In genomic region chr2:241150660-241151530, GRCh38 we compare ENCODE assay signal across 6 cellular contexts. TPM values are rescaled to one million over a fixed set of nuclear protein-coding genes. Genes with fewer than 3 reads are reported as not detected.
DNase-seq lines count a peak whose midpoint lies in the region; ATAC-seq lines count a peak whose summit lies in the region.

No MANE protein-coding gene starts in this region.

- H3K36me3 Mint-ChIP-seq in T-cell (peaks cover 6% of the 10 kb centered on the region), immature natural killer cell (peaks cover 4 to 6% (median 6%) of the 10 kb centered on the region in 3 donors)

- H3K4me1 Mint-ChIP-seq in T-cell (peaks cover 42 to 54% (median 49%) of the 10 kb centered on the region in 3 donors), immature natural killer cell (peaks cover 32 to 44% of the 10 kb centered on the region in 2 donors)

- H3K9me3 Mint-ChIP-seq in T-cell, result no peaks in the 10 kb centered on the region
- no peaks in the 10 kb centered on the region for H3K9me3 Mint-ChIP-seq in immature natural killer cell

- DNase-seq in EH (ENCODE audit: low read depth), result peak; percentile 14
- peak in 2 of 34 experiments; percentile 1 to 8 for DNase-seq in T-cell
- DNase-seq in immature natural killer cell, result no peak
- DNase-seq in NOMO-1 treated with DMSO at 0.1 percent for 48 hours (lab: John Stamatoyannopoulos, UW; ENCODE audit: unreplicated experiment), result no peak
- DNase-seq in ACHN, result no peak

- POLR2A ChIA-PET in T-cell (lab: Charles Lee), result no interaction called here

- CTCF ChIA-PET in T-cell (lab: Charles Lee), result interaction anchor here in 1 of 2 donors (0.6 to 2.1 kb wide), 4 partner anchors 55 to 93 kb away, joined by 3 to 31 read pairs (median 4); no protein-coding TSS in a partner anchor

- H3K4me3 Mint-ChIP-seq in T-cell (peak overlapping the region; percentile 97 to 100 (median 99)), immature natural killer cell (peak overlapping the region; percentile 95 to 100 (median 97))

- in situ Hi-C loops in ACHN (cut with HindIII; ENCODE audit: low pct_ligation_motif_present, low pct_unique_long_range_greater_than_20kb, low sequenced_read_pairs), result no loop called here

- H3K27me3 Mint-ChIP-seq in T-cell (no peaks in the 10 kb centered on the region), immature natural killer cell (ENCODE audit: low read depth in 3 of 3) (peaks cover 2 to 4% (median 3%) of the 10 kb centered on the region in 3 donors)

- ATAC-seq in T-cell (replicated peaks in 1 of 4), result no peak
- ATAC-seq in HG03565 (IDR thresholded peaks at IDR 0.05; ENCODE audit: unreplicated experiment), result no peak

- H3K27ac Mint-ChIP-seq in T-cell (peak overlapping the region; percentile 93 to 95), immature natural killer cell (peak overlapping the region in 5 of 6 donors; percentile 90 to 95 (median 91))

RNA-seq across cellular contexts. Expression of gene PPP1R7, which starts 0.6 kb away (rescaled TPM):
- total RNA-seq in T-cell, result 10 to 100 TPM; 46.6 to 61.2 (median 53.8) TPM
- polyA plus RNA-seq in immature natural killer cell, result 100 to 1,000 TPM; 108 to 138 (median 132) TPM

RNA-seq across cellular contexts. Expression of gene PASK, which starts 1.6 kb away (rescaled TPM):
- total RNA-seq in T-cell, result 100 to 1,000 TPM in 4 of 5 donors, 10 to 100 TPM in 1; 80.5 to 272 (median 167) TPM
- polyA plus RNA-seq in immature natural killer cell, result 1 to 10 TPM; 2.1 to 5.5 (median 4.9) TPM

RNA-seq across cellular contexts. Expression of gene ANO7, which starts 37.6 kb away (rescaled TPM):
- under 1 TPM in 3 of 5 donors, not detected in 2; 0.53 to 0.60 (median 0.53) TPM for total RNA-seq in T-cell
- under 1 TPM in 1 of 3 donors, not detected in 2; 0.40 TPM for polyA plus RNA-seq in immature natural killer cell

RNA-seq across cellular contexts. Expression of gene MTERF4, which starts 48.8 kb away (rescaled TPM):
- 100 to 1,000 TPM in 4 of 5 donors, 10 to 100 TPM in 1; 78.7 to 171 (median 109) TPM for total RNA-seq in T-cell
- 10 to 100 TPM; 27.8 to 35.8 (median 30.9) TPM for polyA plus RNA-seq in immature natural killer cell
